ENCODE assay signal across 8 cellular contexts in genomic region chr11:76629133-76629852, GRCh38. TPM values are rescaled to one million over a fixed set of nuclear protein-coding genes. Genes with fewer than 3 reads are reported as not detected.
DNase-seq lines count a peak whose midpoint lies in the region; ATAC-seq and TF ChIP-seq lines count a peak whose summit lies in the region.

No MANE protein-coding gene starts in this region.

- DNase-seq in NB4 (ENCODE audit: low read depth) (peak; percentile 86), islet precursor cell (peak; percentile 45), GM13977 (ENCODE audit: low spot score) (no peak)
- DNase-seq in activated naive CD8-positive, alpha-beta T cell treated with anti-CD3 and anti-CD28 coated beads, Interleukin-2, amount 10 ng/mL, durations not matched to agents 7 days and 5 days, result no peak
- DNase-seq in stimulated activated naive B cell treated with anti-CD40 and anti-IgM and Interleukin-4, amounts not matched to agents 10 μg/mL and 1 μg/mL and 100 μg/mL, for 72 hours, result peak; percentile 92

- H3K4me3 Mint-ChIP-seq in activated naive CD8-positive, alpha-beta T cell treated with anti-CD3 and anti-CD28 coated beads, Interleukin-2, amount 10 ng/mL, durations not matched to agents 7 days and 5 days, result peak overlapping the region; percentile 15
- peak overlapping the region; percentile 86 to 91 for H3K4me3 Mint-ChIP-seq in stimulated activated naive B cell treated with anti-CD40 and anti-IgM and Interleukin-4, amounts not matched to agents 10 μg/mL and 1 μg/mL and 100 μg/mL, for 72 hours

- H3K36me3 Mint-ChIP-seq in activated naive CD8-positive, alpha-beta T cell treated with anti-CD3 and anti-CD28 coated beads, Interleukin-2, amount 10 ng/mL, durations not matched to agents 7 days and 5 days, result peaks cover 15% of the 10 kb centered on the region
- peaks cover 25 to 49% of the 10 kb centered on the region in 2 donors for H3K36me3 Mint-ChIP-seq in stimulated activated naive B cell treated with anti-CD40 and anti-IgM and Interleukin-4, amounts not matched to agents 10 μg/mL and 1 μg/mL and 100 μg/mL, for 72 hours

- in situ Hi-C loops in GM13977 (cut with MboI; ENCODE audit: low pct_unique_long_range_greater_than_20kb, low sequenced_read_pairs, unreplicated experiment), result no loop called here

- no peak for TF ChIP-seq POLR2A in NB4 (IDR thresholded peaks at IDR 0.05; ENCODE audit: extremely low read depth, insufficient read length)

- no peak for TF ChIP-seq CTCF in NB4 (IDR thresholded peaks at IDR 0.05; ENCODE audit: low read depth, low read length)
- no peak for TF ChIP-seq CTCF in GM13977 (IDR thresholded peaks at IDR 0.05; ENCODE audit: extremely low read depth, insufficient read depth, missing control alignments)

- POLR2A ChIA-PET in activated naive CD8-positive, alpha-beta T cell treated with anti-CD3 and anti-CD28 coated beads, Interleukin-2, amount 10 ng/mL, durations not matched to agents 7 days and 5 days (lab: Charles Lee), result interaction anchor here (1.4 kb wide), 1 partner anchor 34 kb away, joined by 3 read pairs; no protein-coding TSS in a partner anchor

- H3K27me3 Mint-ChIP-seq in activated naive CD8-positive, alpha-beta T cell treated with anti-CD3 and anti-CD28 coated beads, Interleukin-2, amount 10 ng/mL, durations not matched to agents 7 days and 5 days, result peaks cover 10% of the 10 kb centered on the region
- no peaks in the 10 kb centered on the region for H3K27me3 Mint-ChIP-seq in stimulated activated naive B cell treated with anti-CD40 and anti-IgM and Interleukin-4, amounts not matched to agents 10 μg/mL and 1 μg/mL and 100 μg/mL, for 72 hours

- peaks cover 39% of the 10 kb centered on the region for H3K4me1 Mint-ChIP-seq in activated naive CD8-positive, alpha-beta T cell treated with anti-CD3 and anti-CD28 coated beads, Interleukin-2, amount 10 ng/mL, durations not matched to agents 7 days and 5 days
- peaks cover 59 to 90% of the 10 kb centered on the region in 2 donors for H3K4me1 Mint-ChIP-seq in stimulated activated naive B cell treated with anti-CD40 and anti-IgM and Interleukin-4, amounts not matched to agents 10 μg/mL and 1 μg/mL and 100 μg/mL, for 72 hours

- no peak overlapping the region for H3K4me3 ChIP-seq in NB4 (ENCODE audit: low read depth, low read length)

- H3K27ac Mint-ChIP-seq in activated naive CD8-positive, alpha-beta T cell treated with anti-CD3 and anti-CD28 coated beads, Interleukin-2, amount 10 ng/mL, durations not matched to agents 7 days and 5 days, result peak overlapping the region; percentile 63
- H3K27ac Mint-ChIP-seq in stimulated activated naive B cell treated with anti-CD40 and anti-IgM and Interleukin-4, amounts not matched to agents 10 μg/mL and 1 μg/mL and 100 μg/mL, for 72 hours, result peak overlapping the region; percentile 99

- H3K9me3 Mint-ChIP-seq in activated naive CD8-positive, alpha-beta T cell treated with anti-CD3 and anti-CD28 coated beads, Interleukin-2, amount 10 ng/mL, durations not matched to agents 7 days and 5 days, result peaks cover 9% of the 10 kb centered on the region
- H3K9me3 Mint-ChIP-seq in stimulated activated naive B cell treated with anti-CD40 and anti-IgM and Interleukin-4, amounts not matched to agents 10 μg/mL and 1 μg/mL and 100 μg/mL, for 72 hours, result peaks cover 10 to 11% of the 10 kb centered on the region in 2 donors

- ATAC-seq in activated naive CD8-positive, alpha-beta T cell treated with anti-CD3 and anti-CD28 coated beads, Interleukin-2, amount 10 ng/mL, durations not matched to agents 7 days and 5 days (ENCODE audit: low read depth), result peak; percentile 38
- peak; percentile 61 for ATAC-seq in stimulated activated naive B cell treated with anti-CD40 and anti-IgM and Interleukin-4, amounts not matched to agents 10 μg/mL and 1 μg/mL and 100 μg/mL, for 72 hours (replicated peaks)
- ATAC-seq in HG03139 (IDR thresholded peaks at IDR 0.05; ENCODE audit: unreplicated experiment), result no peak
- no peak for ATAC-seq in GM19035 (IDR thresholded peaks at IDR 0.05; ENCODE audit: unreplicated experiment)
- ATAC-seq in GM21723 (IDR thresholded peaks at IDR 0.05; ENCODE audit: unreplicated experiment), result no peak

RNA-seq across cellular contexts. Expression of gene LRRC32, which starts 41.3 kb away (rescaled TPM):
- total RNA-seq in activated naive CD8-positive, alpha-beta T cell treated with anti-CD3 and anti-CD28 coated beads, Interleukin-2, amount 10 ng/mL, durations not matched to agents 7 days and 5 days, result under 1 TPM; 0.34 to 0.75 TPM

Comparison
In these comparisons a context has a peak if more than half of its experiments do, and no peak if none do; other contexts are left out.
1. DNase-seq: peak in NB4 (single experiment), islet precursor cell (single experiment) and stimulated activated naive B cell treated with anti-CD40 and anti-IgM and Interleukin-4, amounts not matched to agents 10 μg/mL and 1 μg/mL and 100 μg/mL, for 72 hours (single experiment); none in activated naive CD8-positive, alpha-beta T cell treated with anti-CD3 and anti-CD28 coated beads, Interleukin-2, amount 10 ng/mL, durations not matched to agents 7 days and 5 days (single experiment) and GM13977 (single experiment).
2. ATAC-seq: peak in activated naive CD8-positive, alpha-beta T cell treated with anti-CD3 and anti-CD28 coated beads, Interleukin-2, amount 10 ng/mL, durations not matched to agents 7 days and 5 days (single experiment) and stimulated activated naive B cell treated with anti-CD40 and anti-IgM and Interleukin-4, amounts not matched to agents 10 μg/mL and 1 μg/mL and 100 μg/mL, for 72 hours (2 of 2); none in HG03139 (single experiment), GM19035 (single experiment) and GM21723 (single experiment).